ENCODE assay signal across 24 cellular contexts in genomic region chr10:116007256-116007891, GRCh38.
"Had no signal": no experiment of that assay in that cellular context is flagged by ENCODE, and none has a peak within 500 bp of the region (broad histone marks: within the 10 kb centered on the region; RNA-seq: fewer than 3 reads in every experiment).

No MANE protein-coding gene starts in this region.

- ATAC-seq: heart right ventricle, left ventricle myocardium superior, pancreas had no signal

- DNase-seq: activated CD4-positive, alpha-beta T cell treated with anti-CD3 and anti-CD28 coated beads for 4 hours; activated CD4-positive, alpha-beta T cell treated with anti-CD3 and anti-CD28 coated beads, Interleukin-2, amount 50 U/mL, for 4 hours; activated effector memory CD4-positive, alpha-beta T cell treated with Interleukin-2 at 50 U/mL for 16 hours; activated naive CD4-positive, alpha-beta T cell treated with anti-CD3 and anti-CD28 coated beads for 36 hours; activated naive CD8-positive, alpha-beta T cell treated with anti-CD3 and anti-CD28 coated beads for 36 hours; adrenal gland; central memory CD4-positive, alpha-beta T cell; foreskin fibroblast; heart right ventricle; left ventricle myocardium superior; naive B cell; nephron progenitor cell; pancreas; sigmoid colon; stimulated activated CD4-positive, alpha-beta T cell treated with anti-CD3 and anti-CD28 coated beads, Interleukin-15, amount 100 ng/mL, for 24 hours; stimulated activated CD4-positive, alpha-beta T cell treated with anti-CD3 and anti-CD28 coated beads, Interleukin-2, amount 100 ng/mL, for 24 hours; stimulated activated naive CD4-positive, alpha-beta T cell treated with Interleukin-2 at 50 U/mL for 16 hours; T-helper 1 cell; testis; transverse colon had no signal

- H3K4me2 ChIP-seq: smooth muscle cell had no signal

- H3K27me3 ChIP-seq: adrenal gland, ascending aorta, heart right ventricle, neutrophil, pancreas, sigmoid colon, testis, transverse colon had no signal

- H3K36me3 ChIP-seq: adrenal gland, ascending aorta, heart right ventricle, neutrophil, pancreas, prostate gland, sigmoid colon, transverse colon had no signal

- H3K27ac ChIP-seq: adrenal gland, ascending aorta, heart right ventricle, neutrophil, pancreas, prostate gland, sigmoid colon, testis, transverse colon had no signal

- H3K4me1 ChIP-seq: adrenal gland, ascending aorta, heart right ventricle, pancreas, prostate gland, sigmoid colon, testis, transverse colon had no signal

- H3K4me3 ChIP-seq: adrenal gland, ascending aorta, heart right ventricle, pancreas, prostate gland, sigmoid colon, smooth muscle cell, testis, transverse colon had no signal

- H3K9me3 ChIP-seq: adrenal gland, ascending aorta, neutrophil, pancreas, prostate gland, testis, transverse colon had no signal
